12 cellular contexts compared by ENCODE assay signal in the genomic region with DNA sequence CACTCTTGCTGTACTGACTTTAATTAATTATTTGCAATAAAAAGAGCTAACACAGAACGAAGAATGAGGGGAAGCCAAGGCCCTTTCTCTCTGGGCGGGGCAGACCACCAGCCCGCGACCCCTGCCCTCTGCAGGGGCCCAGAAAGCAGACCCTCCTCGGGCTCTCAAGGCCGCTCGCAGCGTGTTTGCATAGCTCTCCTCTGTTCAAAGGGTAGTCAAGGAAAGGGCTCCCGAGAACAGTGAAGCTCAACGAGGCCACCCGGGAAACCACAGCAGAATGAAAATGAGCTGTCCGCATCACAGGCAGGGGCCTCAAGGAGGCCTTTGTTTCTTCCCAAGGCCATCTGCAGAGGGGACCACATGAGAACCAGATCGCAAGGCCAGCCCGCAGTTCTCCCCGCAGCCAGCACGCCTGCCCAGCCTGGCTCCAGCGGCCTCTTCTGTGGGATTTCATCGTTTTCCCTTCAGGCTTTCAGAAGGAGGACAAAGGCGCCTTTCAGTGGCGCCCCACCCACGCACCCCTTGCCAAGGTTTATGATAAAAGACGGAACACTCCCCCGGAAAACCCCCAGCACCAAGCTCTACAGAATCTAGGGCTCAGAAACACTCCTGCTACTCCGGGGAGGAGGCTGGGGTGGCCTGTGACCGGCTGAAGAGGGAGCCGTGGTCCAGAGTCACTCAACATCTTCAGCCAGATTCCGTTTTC. TPM values are rescaled to one million over a fixed set of nuclear protein-coding genes. Genes with fewer than 3 reads are reported as not detected.
DNase-seq lines count a peak whose midpoint lies in the region; FAIRE-seq and TF ChIP-seq lines count a peak whose summit lies in the region.
"Had no signal": no experiment of that assay in that cellular context is flagged by ENCODE, and none has a peak within 500 bp of the region (broad histone marks: within the 10 kb centered on the region; RNA-seq: fewer than 3 reads in every experiment).

No MANE protein-coding gene starts in this region.

- H2AFZ ChIP-seq in GM23248 = no peak overlapping the region

- H3K79me2 ChIP-seq in GM23248 (ENCODE audit: insufficient read depth) = no peaks in the 10 kb centered on the region

- H3K4me1 ChIP-seq in left ventricle myocardium inferior (peaks cover 82% of the 10 kb centered on the region), GM23248 (ENCODE audit: insufficient read depth) (no peaks in the 10 kb centered on the region)
- H3K4me1 ChIP-seq: A549 had no signal

- H3K36me3 ChIP-seq in left ventricle myocardium inferior (peaks cover 25% of the 10 kb centered on the region), GM23248 (ENCODE audit: low read depth) (no peaks in the 10 kb centered on the region)

- H3K4me1 Mint-ChIP-seq in immature natural killer cell = peaks cover 36 to 71% of the 10 kb centered on the region in 2 donors

- DNase-seq in amniotic epithelial cell (ENCODE audit: low read depth) (peak; percentile 9), left ventricle myocardium inferior (peak; percentile 71), occipital lobe (lab: John Stamatoyannopoulos, UW) (peak; percentile 91), immature natural killer cell (no peak), SW 1271 (lab: John Stamatoyannopoulos, UW) (no peak), GM23248 (no peak), NCI-H2107 (lab: John Stamatoyannopoulos, UW) (no peak)
- DNase-seq: activated CD4-positive, alpha-beta T cell treated with anti-CD3 and anti-CD28 coated beads for 1 hour; NCI-H748 treated with DMSO at 0.1 percent for 48 hours; stimulated activated CD4-positive, alpha-beta T cell treated with anti-CD3 and anti-CD28 coated beads, Interleukin-4, amount 100 ng/mL, for 4 hours had no signal

- no peaks in the 10 kb centered on the region for H3F3A ChIP-seq in GM23248 (ENCODE audit: insufficient read depth)

- peak overlapping the region in 1 of 6 donors; percentile 34 for H3K27ac Mint-ChIP-seq in immature natural killer cell

- H3K36me3 Mint-ChIP-seq in immature natural killer cell = peaks cover 0 to 19% (median 5%) of the 10 kb centered on the region in 3 donors

- H3K9ac ChIP-seq in GM23248 = no peak overlapping the region

- H3K27ac ChIP-seq in left ventricle myocardium inferior (replicated peaks) (peak overlapping the region; percentile 98), GM23248 (no peak overlapping the region)
- H3K27ac ChIP-seq: A549 had no signal

- intact Hi-C loops in left ventricle myocardium inferior (cut with micrococcal nuclease) = no loop called here

- no peaks in the 10 kb centered on the region for H3K9me2 ChIP-seq in GM23248 (ENCODE audit: insufficient read depth)

- no peak overlapping the region for H3K4me2 ChIP-seq in GM23248 (ENCODE audit: unreplicated experiment)
- H3K4me2 ChIP-seq: A549 had no signal

- 86 to 88% methylated on average over 25 to 27 of the region's 27 CpGs for WGBS in GM23248 (ENCODE audit: low coverage in 1 of 2, low lambda C conversion rate in 2 of 2, missing lambda C conversion rate in 2 of 2), 2 experiments

- H3K4me3 ChIP-seq in left ventricle myocardium inferior (peak overlapping the region; percentile 22), GM23248 (no peak overlapping the region)
- H3K4me3 ChIP-seq: A549 had no signal

- H3K9me3 Mint-ChIP-seq in immature natural killer cell = no peaks in the 10 kb centered on the region

- no peak overlapping the region for H3K4me3 Mint-ChIP-seq in immature natural killer cell

- peak; percentile 20 for TF ChIP-seq CTCF in left ventricle myocardium inferior (IDR thresholded peaks at IDR 0.05; ENCODE audit: borderline replicate concordance)

- peak; percentile 97 for FAIRE-seq in A204.1 (lab: Jason Lieb, UNC)
- FAIRE-seq: A549 had no signal

- in situ Hi-C loops in GM23248 (cut with MboI) = no loop called here

- H3K9me3 ChIP-seq in left ventricle myocardium inferior (replicated peaks) = no peaks in the 10 kb centered on the region
- H3K9me3 ChIP-seq in GM23248 (ENCODE audit: low read depth) = no peaks in the 10 kb centered on the region
- H3K9me3 ChIP-seq: A549 had no signal

- peaks cover 0 to 2% (median 0%) of the 10 kb centered on the region in 3 donors for H3K27me3 Mint-ChIP-seq in immature natural killer cell (ENCODE audit: low read depth in 3 of 3)

- no peaks in the 10 kb centered on the region for H3K27me3 ChIP-seq in left ventricle myocardium inferior (ENCODE audit: low read depth)
- no peaks in the 10 kb centered on the region for H3K27me3 ChIP-seq in GM23248 (replicated peaks; ENCODE audit: insufficient read depth)

- H4K20me1 ChIP-seq in GM23248 (ENCODE audit: insufficient read depth) = no peaks in the 10 kb centered on the region

RNA-seq across cellular contexts. Expression of gene ACSS1, which starts 25.3 kb away (rescaled TPM):
- total RNA-seq in left ventricle myocardium inferior (159 TPM), occipital lobe (3.7 TPM)
- polyA plus RNA-seq in immature natural killer cell (10 to 100 TPM; 66.6 to 85.2 (median 83.7) TPM), GM23248 (2016; fragmentation: Nextera tagmentation; extraction: Ambion mirVana) (0.61 and 0.94 TPM in 2 replicates)
- under 0.01 and 1.1 TPM in 2 replicates for total RNA-seq in GM23248 (2014; rRNA removed; shearing (Covaris generic))

RNA-seq across cellular contexts. Expression of gene APMAP, which starts 40.1 kb away (rescaled TPM):
- 23.8 TPM for total RNA-seq in left ventricle myocardium inferior
- 60.7 TPM for total RNA-seq in occipital lobe
- polyA plus RNA-seq in immature natural killer cell = 1,000 to 10,000 TPM in 1 of 3 donors, 100 to 1,000 TPM in 2; 649 to 1,111 (median 667) TPM
- 109 and 129 TPM in 2 replicates for total RNA-seq in GM23248 (2014; rRNA removed; shearing (Covaris generic))
- polyA plus RNA-seq in GM23248 (2016; fragmentation: Nextera tagmentation; extraction: Ambion mirVana) = 123 and 129 TPM in 2 replicates

RNA-seq across cellular contexts. Expression of gene VSX1, which starts 49.3 kb away (rescaled TPM):
- total RNA-seq in left ventricle myocardium inferior = 0.33 TPM
- total RNA-seq in occipital lobe = not detected
- not detected for polyA plus RNA-seq in immature natural killer cell
- total RNA-seq in GM23248 (2014; rRNA removed; shearing (Covaris generic)) = not detected in 2 replicates
- not detected in 2 replicates for polyA plus RNA-seq in GM23248 (2016; fragmentation: Nextera tagmentation; extraction: Ambion mirVana)

Comparison
In these comparisons a context has a peak if more than half of its experiments do, and no peak if none do; other contexts are left out.
1. DNase-seq: peak in amniotic epithelial cell (single experiment), left ventricle myocardium inferior (single experiment) and occipital lobe (single experiment); none in immature natural killer cell (0 of 3), SW 1271 (0 of 2), GM23248 (single experiment) and NCI-H2107 (single experiment).
2. RNA of gene ACSS1, which starts 25.3 kb away (total RNA-seq): 159 TPM in left ventricle myocardium inferior (single experiment); 3.7 TPM in occipital lobe (single experiment) and under 0.01 to 1.1 TPM in GM23248; every median in the first group is over 10 times any median in the second.